In the genomic region with DNA sequence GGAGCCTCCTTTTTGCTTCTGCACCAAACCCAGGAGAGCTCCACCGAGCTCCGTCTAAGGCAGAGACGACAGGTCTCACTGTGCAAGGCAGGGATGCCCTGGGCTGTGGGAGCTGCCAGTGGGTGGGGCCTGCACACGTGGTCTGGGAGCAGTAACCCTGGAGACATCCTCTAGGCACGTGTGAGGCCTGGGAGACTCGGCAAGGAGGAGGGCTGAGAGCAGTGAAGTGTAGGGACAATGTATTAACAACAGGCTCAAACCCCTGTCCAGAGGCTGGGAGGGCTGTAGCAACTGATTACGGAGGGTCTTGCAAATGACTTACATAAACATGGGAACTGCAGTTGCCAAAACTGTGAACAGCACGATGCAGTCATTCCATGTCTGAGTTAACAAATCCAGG, we compare ENCODE assay signal across 9 cellular contexts. TPM values are rescaled to one million over a fixed set of nuclear protein-coding genes. Genes with fewer than 3 reads are reported as not detected.
DNase-seq lines count a peak whose midpoint lies in the region; ATAC-seq and TF ChIP-seq lines count a peak whose summit lies in the region.
"Had no signal": no experiment of that assay in that cellular context is flagged by ENCODE, and none has a peak within 500 bp of the region (broad histone marks: within the 10 kb centered on the region; RNA-seq: fewer than 3 reads in every experiment).

No MANE protein-coding gene starts in this region.

- H3K79me1 ChIP-seq in IMR-90 (ENCODE audit: low read depth in 1 of 2, low read length in 2 of 2), result no peaks in the 10 kb centered on the region

- H2BK5ac ChIP-seq in IMR-90 (ENCODE audit: low read depth, low read length, poor library complexity, severe bottlenecking), result no peak overlapping the region

- no peak overlapping the region for H3K56ac ChIP-seq in IMR-90 (ENCODE audit: extremely low read depth, insufficient read depth, low read length)

- H4K20me1 ChIP-seq in IMR-90 (ENCODE audit: insufficient read depth, low read length), result no peaks in the 10 kb centered on the region

- H3K4me3 ChIP-seq in IMR-90 (ENCODE audit: insufficient read depth, low read depth, low read length) (no peak overlapping the region), body of pancreas (no peak overlapping the region), subcutaneous abdominal adipose tissue (ENCODE audit: low read depth in 1 of 5, low read length in 5 of 5) (no peak overlapping the region)

- no peak overlapping the region; a peak in 1 of 4 replicates for H4K8ac ChIP-seq in IMR-90 (ENCODE audit: low read depth in 2 of 2, low read length in 2 of 2)

- DNase-seq in IMR-90 (peak; percentile 31), body of pancreas (no peak), kidney tubule cell (ENCODE audit: low spot score) (peak; percentile 55), NCI-H2227 (lab: John Stamatoyannopoulos, UW; ENCODE audit: unreplicated experiment) (no peak)

- H3K27ac ChIP-seq in IMR-90 (ENCODE audit: insufficient read depth, low read length), result no peak overlapping the region
- no peak overlapping the region for H3K27ac ChIP-seq in body of pancreas
- peak overlapping the region; percentile 50 for H3K27ac ChIP-seq in subcutaneous abdominal adipose tissue (ENCODE audit: low read depth, low read length)

- BruUV-seq in IMR-90 (replicated peaks; lab: Mats Ljungman, UMichigan), result no TSS peak

- H2AFZ ChIP-seq in IMR-90 (replicated peaks; ENCODE audit: low read length, poor library complexity), result peak overlapping the region; percentile 60

- H2BK20ac ChIP-seq in IMR-90 (ENCODE audit: low read depth, low read length), result peak overlapping the region; percentile 62

- intact Hi-C loops in IMR-90 (cut with micrococcal nuclease) (loop anchor here (1.0 to 2.0 kb wide), 2 partner anchors 68 to 107 kb away; a partner anchor contains a TSS), body of pancreas (cut with DNase I) (no loop called here)

- no peak overlapping the region for H4K5ac ChIP-seq in IMR-90 (ENCODE audit: low read depth, low read length)

- H3K4ac ChIP-seq in IMR-90 (ENCODE audit: low read depth, low read length), result 0 out of 2 replicates have a peak overlapping the region, but pooled peaks have one; percentile 5

- H3K9me3 ChIP-seq in IMR-90 (ENCODE audit: control insufficient read depth, insufficient read depth, low read length) (no peaks in the 10 kb centered on the region), body of pancreas (no peaks in the 10 kb centered on the region), subcutaneous abdominal adipose tissue (ENCODE audit: control insufficient read depth in 5 of 5, low read length in 5 of 5) (peaks cover 0 to 4% (median 2%) of the 10 kb centered on the region in 5 donors)

- H3K18ac ChIP-seq in IMR-90 (ENCODE audit: low read depth, low read length), result no peak overlapping the region; the same call in 1 of the 2 replicates

- H2BK15ac ChIP-seq in IMR-90 (ENCODE audit: low read depth, low read length), result peak overlapping the region; percentile 27; the same call in 1 of the 3 replicates

- in situ Hi-C loops in IMR-90 (cut with MboI; ENCODE audit: low sequenced_read_pairs), result loop anchor here (10.0 kb wide), 1 partner anchor 110 kb away; no protein-coding TSS in a partner anchor

- TF ChIP-seq CTCF in IMR-90 (conservative IDR thresholded peaks at IDR 0.05; ENCODE audit: low read depth, low read length) (no peak), body of pancreas (IDR thresholded peaks at IDR 0.05) (no peak)

- 0 out of 2 replicates have a peak overlapping the region, but pooled peaks have one; percentile 0 for H3K14ac ChIP-seq in IMR-90 (replicated peaks; ENCODE audit: low read depth, low read length)

- no peak overlapping the region for H2BK120ac ChIP-seq in IMR-90 (ENCODE audit: low read depth, low read length)

- TF ChIP-seq POLR2A in IMR-90 (IDR thresholded peaks at IDR 0.05; ENCODE audit: low read depth, low read length) (no peak; the same call in 1 of the 2 replicates), body of pancreas (IDR thresholded peaks at IDR 0.05) (no peak)

- H4K91ac ChIP-seq in IMR-90 (ENCODE audit: insufficient read depth, low read depth, low read length), result peak overlapping the region; percentile 38; the same call in 1 of the 2 replicates

- peaks cover 11% of the 10 kb centered on the region; the same call in 1 of the 2 replicates for H3K9me1 ChIP-seq in IMR-90 (ENCODE audit: insufficient read depth, low read length)

- H3K36me3 ChIP-seq in IMR-90 (ENCODE audit: control insufficient read depth, insufficient read depth, low read length) (no peaks in the 10 kb centered on the region), body of pancreas (replicated peaks in 1 of 2; ENCODE audit: insufficient read depth in 1 of 2, low read depth in 2 of 2) (no peaks in the 10 kb centered on the region), subcutaneous abdominal adipose tissue (ENCODE audit: control insufficient read depth in 5 of 5, insufficient read depth in 5 of 5, low read length in 5 of 5) (no peaks in the 10 kb centered on the region)

- peak overlapping the region; percentile 35; the same call in 1 of the 2 replicates for H3K23ac ChIP-seq in IMR-90 (ENCODE audit: low read depth, low read length)

- dilution Hi-C loops in IMR-90 (cut with HindIII; ENCODE audit: low sequenced_read_pairs, unreplicated experiment), result no loop called here

- H3K4me2 ChIP-seq in IMR-90 (ENCODE audit: low read depth, low read length), result no peak overlapping the region

- no peaks in the 10 kb centered on the region for H3K27me3 ChIP-seq in IMR-90 (ENCODE audit: control insufficient read depth, insufficient read depth, low read length)
- H3K27me3 ChIP-seq in body of pancreas, result no peaks in the 10 kb centered on the region
- no peaks in the 10 kb centered on the region for H3K27me3 ChIP-seq in subcutaneous abdominal adipose tissue (ENCODE audit: control insufficient read depth in 5 of 5, insufficient read depth in 4 of 5, low read length in 5 of 5)

- H2AK5ac ChIP-seq in IMR-90 (ENCODE audit: low read depth, low read length), result no peak overlapping the region

- TF ChIP-seq RAD21 in IMR-90 (IDR thresholded peaks at IDR 0.05; ENCODE audit: low read length), result no peak

- H2AK9ac ChIP-seq in IMR-90 (replicated peaks; ENCODE audit: low read depth, low read length, poor library complexity), result peak overlapping the region; percentile 29

- H3K9ac ChIP-seq in IMR-90 (ENCODE audit: low read depth, low read length) (no peak overlapping the region), subcutaneous abdominal adipose tissue (ENCODE audit: low read length in 5 of 5) (peak overlapping the region in 1 of 5 donors; percentile 5)

- WGBS in IMR-90 (ENCODE audit: extremely low coverage in 2 of 2, insufficient read length in 1 of 2), 2 experiments, result 45% methylated on average over 5 of the region's 8 CpGs; no CpG with 5 or more reads in 1 of the 2 experiments
- WGBS in body of pancreas, 2 donors, result 30 to 36% methylated on average over 8 of the region's 8 CpGs

- CTCF ChIA-PET in IMR-90 (lab: Yijun Ruan, JAX), result interaction anchor here (0.6 kb wide), 1 partner anchor 104 kb away, joined by 3 read pairs; no protein-coding TSS in a partner anchor

- ATAC-seq in IMR-90 (ENCODE audit: low read depth) (peak; percentile 30), body of pancreas (peak; percentile 30), HG02571 (IDR thresholded peaks at IDR 0.05; ENCODE audit: unreplicated experiment) (no peak), GM21528 (IDR thresholded peaks at IDR 0.05; ENCODE audit: low FRiP score, unreplicated experiment) (no peak)

- H3K4me1 ChIP-seq in IMR-90 (ENCODE audit: control insufficient read depth, insufficient read depth, low read length) (peaks cover 20% of the 10 kb centered on the region), body of pancreas (no peaks in the 10 kb centered on the region), subcutaneous abdominal adipose tissue (ENCODE audit: control insufficient read depth in 5 of 5, insufficient read depth in 5 of 5, low read length in 5 of 5) (peaks cover 20 to 52% (median 47%) of the 10 kb centered on the region in 5 donors)

- POLR2A ChIA-PET in IMR-90 (lab: Charles Lee; ENCODE audit: unreplicated experiment), result no interaction called here

TF ChIP-seq in IMR-90, 13 proteins besides CTCF, POLR2A, EP300 and RAD21:
- peak; percentile 62; the same call in 1 of the 2 replicates for TF ChIP-seq RFX5 (IDR thresholded peaks at IDR 0.05; ENCODE audit: low read depth, low read length)
- TF ChIP-seq CEBPB (IDR thresholded peaks at IDR 0.05; ENCODE audit: low read depth, low read length), result no peak
- TF ChIP-seq BHLHE40 (IDR thresholded peaks at IDR 0.05; ENCODE audit: low read depth, low read length), result peak; percentile 77
- TF ChIP-seq, protein P1, sequence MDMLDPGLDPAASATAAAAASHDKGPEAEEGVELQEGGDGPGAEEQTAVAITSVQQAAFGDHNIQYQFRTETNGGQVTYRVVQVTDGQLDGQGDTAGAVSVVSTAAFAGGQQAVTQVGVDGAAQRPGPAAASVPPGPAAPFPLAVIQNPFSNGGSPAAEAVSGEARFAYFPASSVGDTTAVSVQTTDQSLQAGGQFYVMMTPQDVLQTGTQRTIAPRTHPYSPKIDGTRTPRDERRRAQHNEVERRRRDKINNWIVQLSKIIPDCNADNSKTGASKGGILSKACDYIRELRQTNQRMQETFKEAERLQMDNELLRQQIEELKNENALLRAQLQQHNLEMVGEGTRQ (IDR thresholded peaks at IDR 0.05; ENCODE audit: low read depth, low read length), result peak; percentile 86
- no peak for TF ChIP-seq RCOR1 (IDR thresholded peaks at IDR 0.05; ENCODE audit: insufficient replicate concordance, low read length)
- no peak for TF ChIP-seq MXI1 (IDR thresholded peaks at IDR 0.05; ENCODE audit: borderline replicate concordance, low read depth, low read length)

RNA-seq across cellular contexts. Expression of a gene that starts 45.1 kb away (rescaled TPM):
- total RNA-seq in IMR-90 (2012; rRNA removed) (not detected in 2 replicates), body of pancreas (under 1 TPM in 1 of 2 donors, not detected in 1; 0.52 TPM)
- not detected in 2 replicates for polyA plus RNA-seq in IMR-90 (2012; rRNA removed)
- polyA plus RNA-seq in IMR-90 (2012; cell fraction: cytosol; rRNA removed), result 0.03 TPM in 1 of 2 replicates, not detected in the other
- polyA plus RNA-seq in IMR-90 (2012; cell fraction: nucleus; rRNA removed; ENCODE audit: low replicate concordance), result not detected in 2 replicates
- total RNA-seq: activated T-helper 2 cell treated with anti-CD3 and anti-CD28 coated beads, Interferon-gamma antibody, Interleukin-2, Interleukin-4, amounts not matched to agents 10 μg/mL and 5 μg/mL and 100 μg/mL, durations not matched to agents 14 hours and 24 hours and 36 hours; T-helper 2 cell treated with Interferon-gamma antibody and Interleukin-4, amounts not matched to agents 100 ng/mL and 5 ng/mL, for 36 hours had no signal

Comparison
In these comparisons a context has a peak if more than half of its experiments do, and no peak if none do; other contexts are left out.
1. ATAC-seq: peak in IMR-90 (single experiment) and body of pancreas (single experiment); none in HG02571 (single experiment) and GM21528 (single experiment).
2. DNase-seq: peak in IMR-90 (single experiment) and kidney tubule cell (single experiment); none in body of pancreas (0 of 4) and NCI-H2227 (single experiment).